ENCODE assay signal across 26 cellular contexts in genomic region chr11:42996742-42997307, GRCh38.
"Had no signal": no experiment of that assay in that cellular context is flagged by ENCODE, and none has a peak within 500 bp of the region (broad histone marks: within the 10 kb centered on the region; RNA-seq: fewer than 3 reads in every experiment).

No MANE protein-coding gene starts in this region.

- H3K4me1 ChIP-seq: ascending aorta, body of pancreas had no signal

- H3K27me3 ChIP-seq: ascending aorta, body of pancreas had no signal

- ATAC-seq: activated naive CD4-positive, alpha-beta T cell treated with anti-CD3 and anti-CD28 coated beads, Interleukin-2, amount 50 U/mL, for 72 hours; activated naive CD8-positive, alpha-beta T cell treated with anti-CD3 and anti-CD28 coated beads, Interleukin-2, amount 50 U/mL, for 24 hours; activated T-cell treated with anti-CD3 and anti-CD28 coated beads, Interleukin-2, amount 50 U/mL, for 4 hours; body of pancreas; K562; PC-3 had no signal

- DNase-seq: activated CD4-positive, alpha-beta memory T cell treated with anti-CD3 and anti-CD28 coated beads for 36 hours; activated CD4-positive, alpha-beta T cell treated with anti-CD3 and anti-CD28 coated beads, Interleukin-2, amount 10 ng/mL, durations not matched to agents 7 days and 5 days; activated CD4-positive, CD25-positive, alpha-beta regulatory T cell; activated CD8-positive, alpha-beta memory T cell treated with anti-CD3 and anti-CD28 coated beads for 24 hours; activated effector memory CD4-positive, alpha-beta T cell treated with anti-CD3 and anti-CD28 coated beads, Interleukin-2, amount 50 U/mL, for 16 hours; activated naive CD4-positive, alpha-beta T cell treated with Interleukin-2 at 50 U/mL for 16 hours; activated naive CD8-positive, alpha-beta T cell treated with anti-CD3 and anti-CD28 coated beads, Interleukin-2, amount 50 U/mL, for 24 hours; activated T-cell treated with anti-CD3 and anti-CD28 coated beads, Interleukin-2, amount 50 U/mL, for 4 hours; amniotic stem cell; body of pancreas; Karpas-422; MM.1S; NCI-H146; NCI-H2081; NCI-H2171; NCI-H2227 treated with DMSO at 0.1 percent for 48 hours; NCI-H446 treated with DMSO at 0.1 percent for 48 hours; NCI-H526 treated with DMSO at 0.1 percent for 48 hours; NCI-H82; PC-3; T-helper 1 cell had no signal

- H3K36me3 ChIP-seq: ascending aorta had no signal

- H3K4me3 ChIP-seq: ascending aorta, body of pancreas, K562, SK-N-MC had no signal

- H3K27ac ChIP-seq: ascending aorta, body of pancreas, SK-N-MC, VCaP had no signal

- H3K9me3 ChIP-seq: ascending aorta, body of pancreas had no signal
